In the genomic region with DNA sequence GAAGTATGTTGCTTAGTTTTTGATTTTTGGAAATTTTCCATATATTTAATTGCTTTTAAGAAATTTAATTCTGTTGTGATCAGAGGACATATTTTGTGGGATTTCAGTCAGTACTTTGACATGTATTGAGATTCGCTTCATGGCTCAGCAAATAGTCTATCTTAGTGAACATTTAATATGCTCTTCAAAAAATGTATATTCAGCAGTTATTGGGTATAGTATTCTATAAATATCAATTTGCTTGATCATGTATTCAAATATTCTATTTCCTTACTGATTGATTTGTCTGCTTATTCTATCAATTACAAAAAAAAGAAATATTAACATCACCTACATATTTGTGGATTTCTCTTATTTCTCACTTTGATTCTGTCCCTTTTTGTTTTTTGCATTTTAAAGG, we compare ENCODE assay signal across 26 cellular contexts.
"Had no signal": no experiment of that assay in that cellular context is flagged by ENCODE, and none has a peak within 500 bp of the region (broad histone marks: within the 10 kb centered on the region; RNA-seq: fewer than 3 reads in every experiment).

No MANE protein-coding gene starts in this region.

- DNase-seq: colonic mucosa; cortex of kidney; effector CD8-positive, alpha-beta T cell; effector memory CD8-positive, alpha-beta T cell; endodermal cell; erythroblast; esophagus squamous epithelium; foreskin fibroblast; foreskin melanocyte; gastrocnemius medialis; glutamatergic neuron; head of caudate nucleus; heart right ventricle; hippocampal formation; left cardiac atrium; left lung; left ventricle myocardium superior; lower lobe of right lung; mesenchymal stem cell; mucosa of descending colon; naive B cell had no signal

- H3K9me3 ChIP-seq: colonic mucosa had no signal

- H3K36me3 ChIP-seq: colonic mucosa, esophagus squamous epithelium, gastrocnemius medialis, heart right ventricle, left lung, lower lobe of right lung had no signal

- H3K27ac ChIP-seq: colonic mucosa, epithelial cell of prostate, esophagus squamous epithelium, gastrocnemius medialis, heart right ventricle, left lung, lower lobe of right lung had no signal

- ATAC-seq: effector memory CD8-positive, alpha-beta T cell; esophagus mucosa; gastrocnemius medialis; heart right ventricle; left cardiac atrium; left lung; left ventricle myocardium superior; lower lobe of right lung; mucosa of descending colon had no signal

- H3K4me3 ChIP-seq: colonic mucosa, esophagus squamous epithelium, gastrocnemius medialis, heart right ventricle, left lung, lower lobe of right lung, mucosa of descending colon had no signal

- FAIRE-seq: endometrium, islet of Langerhans, keratinocyte had no signal

- H3K27me3 ChIP-seq: colonic mucosa, esophagus squamous epithelium, gastrocnemius medialis, left lung had no signal

- H3K4me1 ChIP-seq: colonic mucosa, esophagus squamous epithelium, gastrocnemius medialis, heart right ventricle, left lung, lower lobe of right lung had no signal
